ENCODE assay signal across 1 cellular context in the genomic region with DNA sequence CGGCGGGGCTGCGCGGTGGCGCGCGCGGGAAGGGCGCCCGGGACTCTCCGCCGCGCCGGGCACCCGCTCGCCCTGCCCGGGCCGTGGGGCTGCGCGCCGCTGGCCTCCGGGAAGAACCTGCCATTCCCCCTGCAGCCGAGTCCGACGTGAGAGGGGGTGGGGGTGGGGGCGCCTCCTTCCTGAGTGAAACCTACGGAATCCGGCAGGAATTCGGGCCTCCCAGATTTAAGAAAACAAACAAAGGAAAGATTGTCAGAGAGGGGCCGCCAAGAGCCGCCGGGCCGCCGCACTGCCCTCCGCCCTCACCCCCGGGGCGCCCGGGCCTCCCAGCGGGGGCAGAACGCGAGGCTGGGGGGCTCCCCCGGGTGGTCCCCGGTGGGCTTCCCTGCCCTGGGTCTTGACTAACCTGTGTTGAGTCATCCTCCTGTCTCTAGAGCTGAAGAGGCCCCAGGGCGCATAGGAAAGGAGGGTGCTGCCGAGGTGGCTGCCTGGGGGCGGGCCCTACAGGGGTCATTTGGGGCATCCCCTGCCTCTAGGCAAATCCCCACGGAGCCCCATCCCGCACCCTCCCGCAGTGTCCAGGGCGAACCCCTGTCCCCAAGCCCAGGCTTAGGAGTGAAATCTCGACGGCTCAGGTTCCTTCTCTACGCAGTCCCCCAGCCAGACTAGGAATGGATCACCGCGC.
TF ChIP-seq lines count a peak whose summit lies in the region.

No MANE protein-coding gene starts in this region.

TF ChIP-seq in GM12878, 131 proteins besides CTCF, POLR2A, EP300 and RAD21 (continued from another document):
- TF ChIP-seq, protein P1, sequence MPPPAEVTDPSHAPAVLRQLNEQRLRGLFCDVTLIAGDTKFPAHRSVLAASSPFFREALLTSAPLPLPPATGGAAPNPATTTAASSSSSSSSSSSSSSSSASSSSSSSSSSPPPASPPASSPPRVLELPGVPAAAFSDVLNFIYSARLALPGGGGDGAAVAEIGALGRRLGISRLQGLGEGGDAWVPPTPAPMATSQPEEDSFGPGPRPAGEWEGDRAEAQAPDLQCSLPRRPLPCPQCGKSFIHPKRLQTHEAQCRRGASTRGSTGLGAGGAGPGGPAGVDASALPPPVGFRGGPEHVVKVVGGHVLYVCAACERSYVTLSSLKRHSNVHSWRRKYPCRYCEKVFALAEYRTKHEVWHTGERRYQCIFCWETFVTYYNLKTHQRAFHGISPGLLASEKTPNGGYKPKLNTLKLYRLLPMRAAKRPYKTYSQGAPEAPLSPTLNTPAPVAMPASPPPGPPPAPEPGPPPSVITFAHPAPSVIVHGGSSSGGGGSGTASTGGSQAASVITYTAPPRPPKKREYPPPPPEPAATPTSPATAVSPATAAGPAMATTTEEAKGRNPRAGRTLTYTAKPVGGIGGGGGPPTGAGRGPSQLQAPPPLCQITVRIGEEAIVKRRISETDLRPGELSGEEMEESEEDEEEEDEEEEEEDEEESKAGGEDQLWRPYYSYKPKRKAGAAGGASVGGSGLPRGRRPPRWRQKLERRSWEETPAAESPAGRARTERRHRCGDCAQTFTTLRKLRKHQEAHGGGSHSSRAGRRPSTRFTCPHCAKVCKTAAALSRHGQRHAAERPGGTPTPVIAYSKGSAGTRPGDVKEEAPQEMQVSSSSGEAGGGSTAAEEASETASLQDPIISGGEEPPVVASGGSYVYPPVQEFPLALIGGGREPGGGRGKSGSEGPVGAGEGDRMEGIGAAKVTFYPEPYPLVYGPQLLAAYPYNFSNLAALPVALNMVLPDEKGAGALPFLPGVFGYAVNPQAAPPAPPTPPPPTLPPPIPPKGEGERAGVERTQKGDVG (CRISPR knock-in tag; IDR thresholded peaks at IDR 0.05), result no peak
- TF ChIP-seq, protein P2, sequence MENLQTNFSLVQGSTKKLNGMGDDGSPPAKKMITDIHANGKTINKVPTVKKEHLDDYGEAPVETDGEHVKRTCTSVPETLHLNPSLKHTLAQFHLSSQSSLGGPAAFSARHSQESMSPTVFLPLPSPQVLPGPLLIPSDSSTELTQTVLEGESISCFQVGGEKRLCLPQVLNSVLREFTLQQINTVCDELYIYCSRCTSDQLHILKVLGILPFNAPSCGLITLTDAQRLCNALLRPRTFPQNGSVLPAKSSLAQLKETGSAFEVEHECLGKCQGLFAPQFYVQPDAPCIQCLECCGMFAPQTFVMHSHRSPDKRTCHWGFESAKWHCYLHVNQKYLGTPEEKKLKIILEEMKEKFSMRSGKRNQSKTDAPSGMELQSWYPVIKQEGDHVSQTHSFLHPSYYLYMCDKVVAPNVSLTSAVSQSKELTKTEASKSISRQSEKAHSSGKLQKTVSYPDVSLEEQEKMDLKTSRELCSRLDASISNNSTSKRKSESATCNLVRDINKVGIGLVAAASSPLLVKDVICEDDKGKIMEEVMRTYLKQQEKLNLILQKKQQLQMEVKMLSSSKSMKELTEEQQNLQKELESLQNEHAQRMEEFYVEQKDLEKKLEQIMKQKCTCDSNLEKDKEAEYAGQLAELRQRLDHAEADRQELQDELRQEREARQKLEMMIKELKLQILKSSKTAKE (IDR thresholded peaks at IDR 0.05; ENCODE audit: low read depth, poor library complexity, severe bottlenecking), result no peak
- no peak for TF ChIP-seq MTA3 (IDR thresholded peaks at IDR 0.05; ENCODE audit: borderline replicate concordance, low read length)
- no peak for TF ChIP-seq NFXL1 (IDR thresholded peaks at IDR 0.05; ENCODE audit: borderline replicate concordance)
- TF ChIP-seq SMARCA5 (IDR thresholded peaks at IDR 0.05), result no peak
- TF ChIP-seq SUPT20H (IDR thresholded peaks at IDR 0.05; ENCODE audit: borderline replicate concordance, control insufficient read depth, low read depth, low read length), result no peak
- TF ChIP-seq STAT1 (conservative IDR thresholded peaks at IDR 0.05), result no peak
- TF ChIP-seq RFX5 (IDR thresholded peaks at IDR 0.05; ENCODE audit: low read depth, low read length), result no peak
- no peak for TF ChIP-seq SMC3 (IDR thresholded peaks at IDR 0.05; ENCODE audit: borderline replicate concordance, low read length)
- TF ChIP-seq MYB (IDR thresholded peaks at IDR 0.05; ENCODE audit: borderline replicate concordance, low read depth, low read length), result no peak
- no peak for TF ChIP-seq CREB1 (IDR thresholded peaks at IDR 0.05; ENCODE audit: low read depth)
- no peak for TF ChIP-seq RB1 (IDR thresholded peaks at IDR 0.05; ENCODE audit: borderline replicate concordance)
- TF ChIP-seq, protein P3, sequence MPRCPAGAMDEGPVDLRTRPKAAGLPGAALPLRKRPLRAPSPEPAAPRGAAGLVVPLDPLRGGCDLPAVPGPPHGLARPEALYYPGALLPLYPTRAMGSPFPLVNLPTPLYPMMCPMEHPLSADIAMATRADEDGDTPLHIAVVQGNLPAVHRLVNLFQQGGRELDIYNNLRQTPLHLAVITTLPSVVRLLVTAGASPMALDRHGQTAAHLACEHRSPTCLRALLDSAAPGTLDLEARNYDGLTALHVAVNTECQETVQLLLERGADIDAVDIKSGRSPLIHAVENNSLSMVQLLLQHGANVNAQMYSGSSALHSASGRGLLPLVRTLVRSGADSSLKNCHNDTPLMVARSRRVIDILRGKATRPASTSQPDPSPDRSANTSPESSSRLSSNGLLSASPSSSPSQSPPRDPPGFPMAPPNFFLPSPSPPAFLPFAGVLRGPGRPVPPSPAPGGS (IDR thresholded peaks at IDR 0.05; ENCODE audit: borderline replicate concordance, insufficient read depth, low read depth, low read length, poor library complexity, severe bottlenecking), result no peak
- TF ChIP-seq GATAD2B (conservative IDR thresholded peaks at IDR 0.05; ENCODE audit: low read depth), result peak; percentile 72
- no peak for TF ChIP-seq ZNF622 (IDR thresholded peaks at IDR 0.05)
